22 cellular contexts compared by ENCODE assay signal in the genomic region with DNA sequence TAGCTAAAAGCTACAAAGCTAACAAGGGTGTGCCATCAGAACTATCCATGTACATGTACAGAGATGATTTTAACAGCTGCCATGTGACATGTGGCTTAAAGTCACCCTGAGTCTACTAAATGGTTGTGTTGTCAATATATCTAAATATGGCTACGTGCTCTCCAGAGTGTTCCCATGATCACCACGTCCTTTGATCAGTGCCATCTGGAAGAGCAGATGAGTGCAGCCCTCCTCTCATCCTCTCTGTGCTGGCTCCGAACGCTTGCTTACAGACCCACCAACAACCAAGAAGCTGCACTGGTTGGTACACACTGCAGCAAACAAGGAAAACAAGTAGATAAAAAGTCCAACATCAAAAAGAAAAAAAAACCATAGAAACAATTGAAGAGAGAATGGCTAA.
DNase-seq lines count a peak whose midpoint lies in the region; TF ChIP-seq lines count a peak whose summit lies in the region.
"Had no signal": no experiment of that assay in that cellular context is flagged by ENCODE, and none has a peak within 500 bp of the region (broad histone marks: within the 10 kb centered on the region; RNA-seq: fewer than 3 reads in every experiment).

No MANE protein-coding gene starts in this region.

- DNase-seq in Ammon's horn (ENCODE audit: low spot score) (peak; percentile 65), NCI-H1694 (lab: John Stamatoyannopoulos, UW) (peak; percentile 91), neuronal stem cell (ENCODE audit: low spot score) (no peak), trophoblast cell (no peak), MG63 (no peak), NCI-H2107 treated with DMSO at 0.1 percent for 48 hours (lab: John Stamatoyannopoulos, UW; ENCODE audit: unreplicated experiment) (no peak)
- DNase-seq in activated CD4-positive, alpha-beta T cell treated with anti-CD3 and anti-CD28 coated beads, Interleukin-2, amount 50 U/mL, for 1 hour = no peak
- DNase-seq: CD4-positive, CD25-positive, alpha-beta regulatory T cell; DMS153; MM.1S; NCI-H1048; NCI-H1417 treated with DMSO at 0.1 percent for 48 hours; NCI-H1930; NCI-H446 treated with DMSO at 0.1 percent for 48 hours; NCI-H774; Peyer's patch had no signal

- H2AFZ ChIP-seq in neuronal stem cell (ENCODE audit: low read length) (no peak overlapping the region), trophoblast cell (ENCODE audit: insufficient read depth, low read length, poor library complexity) (no peak overlapping the region)
- H2AFZ ChIP-seq: GM23338 had no signal

- H3K27ac Mint-ChIP-seq in brain = peak overlapping the region in 4 of 5 experiments; percentile 16 to 61 (median 35)
- H3K27ac Mint-ChIP-seq: CD4-positive, CD25-positive, alpha-beta regulatory T cell; GM23338 had no signal

- H3K4ac ChIP-seq in neuronal stem cell (ENCODE audit: low read length) = no peak overlapping the region
- H3K4ac ChIP-seq in trophoblast cell (ENCODE audit: low read depth, low read length) = no peak overlapping the region

- H2BK5ac ChIP-seq in neuronal stem cell (ENCODE audit: low read length) (no peak overlapping the region), trophoblast cell (ENCODE audit: low read depth, low read length, poor library complexity) (no peak overlapping the region)

- H3K9me3 Mint-ChIP-seq in brain = peaks cover 6 to 13% (median 11%) of the 10 kb centered on the region in 5 experiments

- H3K14ac ChIP-seq in neuronal stem cell (ENCODE audit: low read length) (no peak overlapping the region), trophoblast cell (ENCODE audit: low read length) (no peak overlapping the region)

- peaks cover 18% of the 10 kb centered on the region for H3K4me1 Mint-ChIP-seq in brain
- H3K4me1 Mint-ChIP-seq: GM23338 had no signal

- H3K27ac ChIP-seq in neuronal stem cell (replicated peaks; ENCODE audit: low read length) (no peak overlapping the region), trophoblast cell (ENCODE audit: low read depth, low read length) (no peak overlapping the region)
- H3K27ac ChIP-seq: HL-60, Peyer's patch had no signal

- no peaks in the 10 kb centered on the region for H3K79me1 ChIP-seq in neuronal stem cell (ENCODE audit: low read depth, low read length)
- no peaks in the 10 kb centered on the region for H3K79me1 ChIP-seq in trophoblast cell (ENCODE audit: low read length)

- whole genome bisulfite sequencing in neuronal stem cell (ENCODE audit: extremely low coverage in 2 of 2, insufficient read length in 2 of 2, insufficient replicate concordance in 1 of 2), 2 donors = no CpG with 5 or more reads among the region's 4 CpGs
- no CpG with 5 or more reads among the region's 4 CpGs for WGBS in trophoblast cell (ENCODE audit: extremely low coverage, insufficient coverage, insufficient read length)

- H3K36me3 ChIP-seq in neuronal stem cell (replicated peaks in 1 of 2; ENCODE audit: control insufficient read depth in 2 of 2, insufficient read depth in 2 of 2, low read length in 2 of 2) = no peaks in the 10 kb centered on the region
- H3K36me3 ChIP-seq in trophoblast cell (ENCODE audit: control insufficient read depth in 1 of 2, insufficient read depth in 2 of 2, low read length in 2 of 2) = no peaks in the 10 kb centered on the region
- H3K36me3 ChIP-seq in MG63 = peaks cover 47% of the 10 kb centered on the region
- H3K36me3 ChIP-seq: HAP-1, Peyer's patch had no signal

- no peak overlapping the region for H2BK15ac ChIP-seq in neuronal stem cell (ENCODE audit: low read length)

- H2BK120ac ChIP-seq in neuronal stem cell (ENCODE audit: low read depth, low read length) = no peak overlapping the region
- no peak overlapping the region for H2BK120ac ChIP-seq in trophoblast cell (ENCODE audit: insufficient read depth, low read length, poor library complexity)

- H3K4me2 ChIP-seq in neuronal stem cell (ENCODE audit: insufficient read depth, low read length, poor library complexity, severe bottlenecking) (no peak overlapping the region), trophoblast cell (ENCODE audit: low read length) (no peak overlapping the region)
- H3K4me2 ChIP-seq: A549, GM23338 had no signal

- no peak overlapping the region for H2AK5ac ChIP-seq in neuronal stem cell (ENCODE audit: low read depth, low read length)
- no peak overlapping the region for H2AK5ac ChIP-seq in trophoblast cell (ENCODE audit: low read length)

- H3K4me1 ChIP-seq in neuronal stem cell (ENCODE audit: control insufficient read depth in 2 of 2, insufficient read depth in 1 of 2, low read depth in 1 of 2, low read length in 2 of 2) = peaks cover 4 to 8% of the 10 kb centered on the region in 2 donors
- H3K4me1 ChIP-seq in trophoblast cell (ENCODE audit: control insufficient read depth in 1 of 2, insufficient read depth in 2 of 2, low read length in 2 of 2) = peaks cover 8 to 10% of the 10 kb centered on the region in 2 experiments
- H3K4me1 ChIP-seq: HAP-1 had no signal

- no peak overlapping the region for H4K8ac ChIP-seq in neuronal stem cell (ENCODE audit: low read depth, low read length)
- no peak overlapping the region for H4K8ac ChIP-seq in trophoblast cell (ENCODE audit: low read depth, low read length)

- H3K23ac ChIP-seq in neuronal stem cell (ENCODE audit: low read depth, low read length, poor library complexity) (no peak overlapping the region), trophoblast cell (ENCODE audit: low read length) (no peak overlapping the region)

- H4K91ac ChIP-seq in neuronal stem cell (ENCODE audit: low read depth, low read length, poor library complexity) = peak overlapping the region; percentile 26
- H4K91ac ChIP-seq in trophoblast cell (ENCODE audit: low read depth, low read length) = no peak overlapping the region

- H3K9me3 ChIP-seq in neuronal stem cell (replicated peaks in 1 of 2; ENCODE audit: control insufficient read depth in 2 of 2, insufficient read depth in 1 of 2, low read depth in 1 of 2, low read length in 2 of 2) (peaks cover 0 to 3% of the 10 kb centered on the region in 2 donors), trophoblast cell (ENCODE audit: insufficient read depth, low read depth, low read length) (no peaks in the 10 kb centered on the region), MG63 (no peaks in the 10 kb centered on the region)
- H3K9me3 ChIP-seq: A549, Peyer's patch had no signal

- H3K36me3 Mint-ChIP-seq in brain = no peaks in the 10 kb centered on the region

- no peak overlapping the region for H3K4me3 Mint-ChIP-seq in brain
- H3K4me3 Mint-ChIP-seq: GM23338 had no signal

- H2BK12ac ChIP-seq in neuronal stem cell (ENCODE audit: low read length) (no peak overlapping the region), trophoblast cell (ENCODE audit: low read length) (no peak overlapping the region)

- H3K4me3 ChIP-seq in neuronal stem cell (ENCODE audit: low read length in 2 of 2) = no peak overlapping the region
- H3K4me3 ChIP-seq in trophoblast cell (ENCODE audit: low read depth, low read length) = no peak overlapping the region
- no peak overlapping the region for H3K4me3 ChIP-seq in MG63
- H3K4me3 ChIP-seq: A549, GM23338, HAP-1, K562, Peyer's patch had no signal

- H4K12ac ChIP-seq in trophoblast cell (ENCODE audit: low read depth, low read length) = no peak overlapping the region

- no peak overlapping the region for H3K18ac ChIP-seq in neuronal stem cell (ENCODE audit: low read length)
- no peak overlapping the region for H3K18ac ChIP-seq in trophoblast cell (ENCODE audit: low read length)

- H3K27me3 Mint-ChIP-seq in brain = no peaks in the 10 kb centered on the region
- H3K27me3 Mint-ChIP-seq: CD4-positive, CD25-positive, alpha-beta regulatory T cell had no signal

- no peaks in the 10 kb centered on the region for H3K27me3 ChIP-seq in neuronal stem cell (ENCODE audit: control insufficient read depth in 3 of 3, insufficient read depth in 3 of 3, low read depth in 1 of 3, low read length in 3 of 3)
- H3K27me3 ChIP-seq in trophoblast cell (ENCODE audit: insufficient read depth, low read length) = no peaks in the 10 kb centered on the region
- H3K27me3 ChIP-seq in MG63 = no peaks in the 10 kb centered on the region
- H3K27me3 ChIP-seq: Peyer's patch had no signal

- H3K9ac ChIP-seq in neuronal stem cell (ENCODE audit: low read depth, low read length, poor library complexity) (no peak overlapping the region), trophoblast cell (ENCODE audit: low read length) (no peak overlapping the region)

- TF ChIP-seq CTCF in brain (conservative IDR thresholded peaks at IDR 0.05) = no peak

- H3K79me2 ChIP-seq in trophoblast cell (ENCODE audit: control insufficient read depth, insufficient read depth, low read length, poor library complexity) = no peaks in the 10 kb centered on the region

Comparison
In these comparisons a context has a peak if more than half of its experiments do, and no peak if none do; other contexts are left out.
1. DNase-seq: peak in Ammon's horn (single experiment) and NCI-H1694 (single experiment); none in neuronal stem cell (single experiment), trophoblast cell (0 of 2), MG63 (single experiment), activated CD4-positive, alpha-beta T cell treated with anti-CD3 and anti-CD28 coated beads, Interleukin-2, amount 50 U/mL, for 1 hour (single experiment) and NCI-H2107 treated with DMSO at 0.1 percent for 48 hours (single experiment).